ENCODE assay signal across 8 cellular contexts in the genomic region with DNA sequence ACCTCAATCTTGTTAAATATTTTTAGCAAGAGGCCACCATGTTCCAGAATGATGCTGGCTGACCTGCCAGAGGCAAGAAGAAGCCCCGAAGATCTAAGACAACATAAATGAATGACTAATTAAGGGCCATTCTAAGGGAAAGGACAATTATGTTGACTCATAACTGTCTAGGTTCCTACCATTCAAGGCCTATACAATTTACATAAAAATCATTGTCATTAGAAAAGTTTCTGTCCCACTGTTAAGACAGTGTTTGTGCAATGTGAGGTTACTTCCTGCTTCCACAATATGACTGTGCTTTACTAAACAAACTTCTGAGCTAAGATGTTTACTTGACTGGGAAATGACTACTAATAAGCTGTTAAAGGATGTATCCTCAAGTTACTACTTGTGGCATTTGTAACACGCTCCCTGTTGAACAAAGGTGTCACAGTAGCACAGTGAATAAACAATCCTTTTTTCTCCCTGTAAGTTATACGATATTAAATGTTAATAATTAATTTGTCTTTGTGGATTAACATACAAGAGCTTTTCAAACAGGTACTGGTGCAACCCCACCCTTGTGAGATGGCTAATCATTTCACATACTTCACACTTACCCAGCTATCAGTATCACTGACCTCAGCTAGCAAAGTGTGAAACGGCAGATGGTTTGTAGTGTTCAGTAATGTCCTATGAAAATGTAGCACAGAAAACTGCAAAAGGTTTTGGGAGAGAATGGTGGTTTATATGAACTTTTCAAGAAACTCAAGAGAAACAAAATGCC.
A peak's percentile ranks its signal among the peaks of the same experiment; 100 is the strongest.
DNase-seq lines count a peak whose midpoint lies in the region; ATAC-seq and TF ChIP-seq lines count a peak whose summit lies in the region.

No MANE protein-coding gene starts in this region.

- ATAC-seq in HG03064 (IDR thresholded peaks at IDR 0.05; ENCODE audit: low read depth, unreplicated experiment) = peak; percentile 58
- peak; percentile 25 for ATAC-seq in stimulated activated naive CD8-positive, alpha-beta T cell treated with anti-CD3 and anti-CD28 coated beads, Interleukin-15, Interleukin-2, amounts not matched to agents 100 U/mL and 50 U/mL, for 24 hours

- DNase-seq in NK-92 treated with Interleukin-12 subunit alpha and Interleukin-12 subunit beta, amount 100 ng/mL, for 24 hours (lab: John Stamatoyannopoulos, UW) = peak; percentile 15
- DNase-seq in NK-92 (lab: John Stamatoyannopoulos, UW; ENCODE audit: unreplicated experiment) = no peak
- peak; percentile 19 for DNase-seq in choroid plexus epithelial cell (ENCODE audit: low read depth)
- no peak for DNase-seq in stimulated activated naive CD8-positive, alpha-beta T cell treated with anti-CD3 and anti-CD28 coated beads, Interleukin-15, Interleukin-2, amounts not matched to agents 100 U/mL and 50 U/mL, for 24 hours
- no peak for DNase-seq in NCI-H1436 treated with DMSO at 0.1 percent for 48 hours (lab: John Stamatoyannopoulos, UW)
- DNase-seq in DMS114 treated with DMSO at 0.1 percent for 48 hours (lab: John Stamatoyannopoulos, UW; ENCODE audit: unreplicated experiment) = no peak
- DNase-seq in amniotic stem cell (lab: John Stamatoyannopoulos, UW) = no peak

- no peak overlapping the region for H3K4me3 ChIP-seq in choroid plexus epithelial cell (ENCODE audit: low read depth, low read length)

- no peak for TF ChIP-seq CTCF in choroid plexus epithelial cell (conservative IDR thresholded peaks at IDR 0.05; ENCODE audit: low read depth, low read length)

Comparison
In these comparisons a context has a peak if more than half of its experiments do, and no peak if none do; other contexts are left out.
1. DNase-seq: peak in NK-92 treated with Interleukin-12 subunit alpha and Interleukin-12 subunit beta, amount 100 ng/mL, for 24 hours (single experiment) and choroid plexus epithelial cell (single experiment); none in NK-92 (single experiment), stimulated activated naive CD8-positive, alpha-beta T cell treated with anti-CD3 and anti-CD28 coated beads, Interleukin-15, Interleukin-2, amounts not matched to agents 100 U/mL and 50 U/mL, for 24 hours (single experiment), NCI-H1436 treated with DMSO at 0.1 percent for 48 hours (single experiment), DMS114 treated with DMSO at 0.1 percent for 48 hours (single experiment) and amniotic stem cell (single experiment).